Comparison of ENCODE assay signal across 8 cellular contexts in the genomic region with DNA sequence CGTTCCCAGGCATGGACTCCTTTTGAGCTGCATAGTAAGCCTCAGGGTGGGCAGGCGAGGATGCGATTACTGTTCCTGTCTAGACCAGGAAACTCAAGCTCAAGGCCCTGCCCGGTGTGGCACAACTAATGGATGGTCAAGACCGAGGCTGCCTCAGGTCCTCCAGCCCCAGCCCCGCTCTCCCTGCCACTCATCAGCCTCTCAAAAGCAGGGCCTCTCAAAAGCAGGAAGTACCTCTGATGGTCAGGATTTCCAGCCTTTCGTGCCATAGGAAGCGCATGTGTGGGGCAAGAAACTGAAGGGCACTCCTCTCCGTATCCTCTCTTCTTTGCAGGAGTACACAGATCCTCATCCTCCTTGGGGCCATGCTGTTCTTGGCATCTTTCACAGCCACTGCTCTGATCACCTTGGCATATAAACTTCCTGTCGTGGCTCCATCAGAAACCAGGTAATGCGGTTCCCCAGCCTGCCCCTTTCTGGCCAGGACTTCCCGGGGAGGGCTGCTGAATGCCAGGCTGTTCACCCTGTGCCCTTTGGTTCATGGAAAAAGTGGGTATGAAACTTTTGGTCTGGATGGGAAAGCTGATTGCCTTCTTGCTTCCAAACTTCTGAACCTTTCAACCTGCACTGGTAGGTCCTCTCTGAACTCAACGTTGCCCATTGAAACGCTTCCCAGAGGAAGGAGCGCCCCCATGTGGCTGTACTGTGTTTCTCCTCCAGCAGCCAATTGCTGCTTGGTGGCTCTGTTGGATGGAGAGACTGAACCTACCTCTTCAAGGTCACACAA.
DNase-seq lines count a peak whose midpoint lies in the region; ATAC-seq, FAIRE-seq and TF ChIP-seq lines count a peak whose summit lies in the region.

No MANE protein-coding gene starts in this region.

- peak; percentile 90 for FAIRE-seq in GM12891 (lab: Jason Lieb, UNC)

- H3K27ac ChIP-seq in Panc1 (ENCODE audit: low read length): peak overlapping the region; percentile 82

- in situ Hi-C loops in Panc1 (cut with HindIII; ENCODE audit: low pct_unique_long_range_greater_than_20kb, low sequenced_read_pairs) (no loop called here), astrocyte of the cerebellum (cut with HindIII; ENCODE audit: low sequenced_read_pairs) (no loop called here)

- H3K9me3 ChIP-seq in Panc1 (ENCODE audit: control insufficient read depth, insufficient read depth, low read depth, low read length): no peaks in the 10 kb centered on the region

- no peaks in the 10 kb centered on the region for H3K27me3 ChIP-seq in Panc1 (ENCODE audit: control insufficient read depth, insufficient read depth, low read length)

- no peak for TF ChIP-seq POLR2A in GM12891 (IDR thresholded peaks at IDR 0.05; ENCODE audit: low read depth, low read length)

- H3K4me1 ChIP-seq in Panc1 (ENCODE audit: control insufficient read depth, insufficient read depth, low read length): peaks cover 18% of the 10 kb centered on the region

- BruUV-seq in Panc1 (replicated peaks; lab: Mats Ljungman, UMichigan): no TSS peak

- intact Hi-C loops in Panc1 (cut with micrococcal nuclease; ENCODE audit: unreplicated experiment): loop anchor here (5.0 kb wide), 1 partner anchor 275 kb away; no protein-coding TSS in a partner anchor

- CTCF ChIA-PET in AG04449 (lab: Yijun Ruan, JAX): interaction anchor here (0.6 to 18.8 kb wide), 14 partner anchors 9 to 567 kb away, joined by 3 to 1272 read pairs (median 4); partner anchors contain the start of gene ZNF532
- CTCF ChIA-PET in Panc1 (lab: Charles Lee): no interaction called here

- TF ChIP-seq CTCF in AG04449 (IDR thresholded peaks at IDR 0.05; ENCODE audit: insufficient read depth, low read length, missing control alignments): peak; percentile 86
- peak; percentile 68 for TF ChIP-seq CTCF in Panc1 (IDR thresholded peaks at IDR 0.05)
- TF ChIP-seq CTCF in astrocyte of the cerebellum (IDR thresholded peaks at IDR 0.05; ENCODE audit: low read depth, low read length, missing control alignments): peak; percentile 79

- no peak; the same call in 1 of the 2 replicates for ATAC-seq in Panc1
- no peak for ATAC-seq in GM19455 (IDR thresholded peaks at IDR 0.05; ENCODE audit: unreplicated experiment)

- no peak for DNase-seq in AG04449 (ENCODE audit: low read depth, low spot score)
- DNase-seq in GM12891 (ENCODE audit: insufficient read length, low spot score): peak; percentile 32
- peak; percentile 19 for DNase-seq in HuH-7.5 (ENCODE audit: low spot score)
- DNase-seq in Panc1 (ENCODE audit: low read depth, low spot score): no peak
- peak; percentile 49 for DNase-seq in astrocyte of the cerebellum (ENCODE audit: low read depth)
- DNase-seq in hippocampal formation (lab: John Stamatoyannopoulos, UW): peak; percentile 50 to 69
- peak; percentile 17 for DNase-seq in smooth muscle cell of the brain vasculature (ENCODE audit: low read depth, low spot score)

- POLR2A ChIA-PET in AG04449 (lab: Yijun Ruan, JAX): no interaction called here
- POLR2A ChIA-PET in Panc1 (lab: Charles Lee): no interaction called here

- H3K36me3 ChIP-seq in Panc1 (ENCODE audit: control insufficient read depth, insufficient read depth, low read length): no peaks in the 10 kb centered on the region

- H3K4me3 ChIP-seq in AG04449 (ENCODE audit: low read depth, low read length): no peak overlapping the region
- H3K4me3 ChIP-seq in Panc1 (ENCODE audit: low read depth in 2 of 2, low read length in 2 of 2): no peak overlapping the region
- H3K4me3 ChIP-seq in astrocyte of the cerebellum (ENCODE audit: low read depth, low read length): no peak overlapping the region

TF ChIP-seq in GM12891, 5 proteins besides CTCF, POLR2A, EP300 and RAD21:
- TF ChIP-seq POU2F2 (IDR thresholded peaks at IDR 0.05; ENCODE audit: low read depth, low read length): no peak
- no peak for TF ChIP-seq TAF1 (IDR thresholded peaks at IDR 0.05; ENCODE audit: low read depth, low read length)
- no peak for TF ChIP-seq SPI1 (IDR thresholded peaks at IDR 0.05; ENCODE audit: low read depth, low read length)
- TF ChIP-seq POLR2AphosphoS5 (IDR thresholded peaks at IDR 0.05; ENCODE audit: low read depth, low read length): no peak
- TF ChIP-seq PAX5 (IDR thresholded peaks at IDR 0.05; ENCODE audit: insufficient read depth, low read length, severe bottlenecking): no peak

Comparison
In these comparisons a context has a peak if more than half of its experiments do, and no peak if none do; other contexts are left out.
1. DNase-seq: peak in GM12891 (single experiment), HuH-7.5 (single experiment), astrocyte of the cerebellum (single experiment), hippocampal formation (2 of 2) and smooth muscle cell of the brain vasculature (single experiment); none in AG04449 (single experiment) and Panc1 (single experiment).
2. Peak in every context shown above with its lines, with median percentiles within 50 percentile points of each other: CTCF ChIP-seq.